ENCODE assay signal across 10 cellular contexts in the genomic region with DNA sequence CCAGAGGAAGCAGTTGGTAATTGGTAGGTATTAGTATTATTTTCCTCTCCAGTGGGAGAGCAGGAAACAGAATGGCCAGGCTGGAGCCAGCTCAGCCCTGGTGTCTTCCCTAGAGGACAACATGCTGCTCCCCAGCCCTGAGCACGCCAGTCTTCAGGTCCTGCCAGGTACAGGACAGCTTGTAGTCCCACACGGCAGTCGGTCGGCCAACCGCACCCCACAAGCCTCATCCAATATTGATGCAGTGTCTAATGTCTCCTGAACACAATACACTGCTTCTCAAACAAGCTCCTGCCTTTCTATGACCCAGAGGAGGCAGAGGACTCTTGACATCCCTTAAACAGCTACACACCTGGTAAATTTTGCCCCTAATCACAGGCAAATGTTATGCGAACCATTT.
DNase-seq lines count a peak whose midpoint lies in the region; ATAC-seq and TF ChIP-seq lines count a peak whose summit lies in the region.
"Had no signal": no experiment of that assay in that cellular context is flagged by ENCODE, and none has a peak within 500 bp of the region (broad histone marks: within the 10 kb centered on the region; RNA-seq: fewer than 3 reads in every experiment).

No MANE protein-coding gene starts in this region.

- no peaks in the 10 kb centered on the region for H3K36me3 Mint-ChIP-seq in stimulated activated effector memory CD8-positive, alpha-beta T cell treated with anti-CD3 and anti-CD28 coated beads, Interleukin-12 subunit alpha, Interleukin-12 subunit beta, amount 100 ng/mL, for 72 hours

- H3K27me3 ChIP-seq in brain microvascular endothelial cell (replicated peaks), result no peaks in the 10 kb centered on the region
- H3K27me3 ChIP-seq: hepatocyte, tibial artery had no signal

- H3K4me3 Mint-ChIP-seq in stimulated activated effector memory CD8-positive, alpha-beta T cell treated with anti-CD3 and anti-CD28 coated beads, Interleukin-12 subunit alpha, Interleukin-12 subunit beta, amount 100 ng/mL, for 72 hours, result peak overlapping the region; percentile 46

- H3K4me1 Mint-ChIP-seq in stimulated activated effector memory CD8-positive, alpha-beta T cell treated with anti-CD3 and anti-CD28 coated beads, Interleukin-12 subunit alpha, Interleukin-12 subunit beta, amount 100 ng/mL, for 72 hours, result peaks cover 62% of the 10 kb centered on the region

- H3K27ac Mint-ChIP-seq in stimulated activated effector memory CD8-positive, alpha-beta T cell treated with anti-CD3 and anti-CD28 coated beads, Interleukin-12 subunit alpha, Interleukin-12 subunit beta, amount 100 ng/mL, for 72 hours, result peak overlapping the region; percentile 94

- H3K36me3 ChIP-seq in brain microvascular endothelial cell (replicated peaks), result no peaks in the 10 kb centered on the region
- H3K36me3 ChIP-seq: tibial artery had no signal

- peak; percentile 8 for ATAC-seq in esophagus mucosa
- ATAC-seq in stimulated activated effector memory CD8-positive, alpha-beta T cell treated with anti-CD3 and anti-CD28 coated beads, Interleukin-12 subunit alpha, Interleukin-12 subunit beta, amount 100 ng/mL, for 72 hours, result no peak

- TF ChIP-seq CTCF in brain microvascular endothelial cell (IDR thresholded peaks at IDR 0.05; ENCODE audit: low read depth, low read length, missing control alignments), result no peak

- no peak overlapping the region for H3K27ac ChIP-seq in brain microvascular endothelial cell
- H3K27ac ChIP-seq: hepatocyte had no signal

- H3K9me3 Mint-ChIP-seq in stimulated activated effector memory CD8-positive, alpha-beta T cell treated with anti-CD3 and anti-CD28 coated beads, Interleukin-12 subunit alpha, Interleukin-12 subunit beta, amount 100 ng/mL, for 72 hours, result no peaks in the 10 kb centered on the region

- in situ Hi-C loops in brain microvascular endothelial cell (cut with HindIII; ENCODE audit: low pct_ligation_motif_present, low sequenced_read_pairs), result no loop called here

- DNase-seq in activated CD8-positive, alpha-beta memory T cell treated with anti-CD3 and anti-CD28 coated beads for 24 hours, result peak; percentile 63
- no peak for DNase-seq in activated CD8-positive, alpha-beta memory T cell treated with anti-CD3 and anti-CD28 coated beads, Interleukin-2, amount 50 U/mL, for 4 hours
- peak; percentile 57 for DNase-seq in NCI-H69 (lab: John Stamatoyannopoulos, UW)
- no peak for DNase-seq in stimulated activated effector memory CD8-positive, alpha-beta T cell treated with anti-CD3 and anti-CD28 coated beads, Interleukin-12 subunit alpha, Interleukin-12 subunit beta, amount 100 ng/mL, for 72 hours (ENCODE audit: low spot score in 2 of 2)
- DNase-seq in NCI-H146 (lab: John Stamatoyannopoulos, UW), result no peak
- DNase-seq in brain microvascular endothelial cell, result no peak
- DNase-seq in effector CD4-positive, alpha-beta T cell, result no peak
- DNase-seq: tibial artery had no signal

- no peak overlapping the region for H3K4me3 ChIP-seq in brain microvascular endothelial cell (ENCODE audit: low read depth, low read length)
- H3K4me3 ChIP-seq: hepatocyte, tibial artery had no signal

Comparison
In these comparisons a context has a peak if more than half of its experiments do, and no peak if none do; other contexts are left out.
1. DNase-seq: peak in activated CD8-positive, alpha-beta memory T cell treated with anti-CD3 and anti-CD28 coated beads for 24 hours (single experiment) and NCI-H69 (single experiment); none in activated CD8-positive, alpha-beta memory T cell treated with anti-CD3 and anti-CD28 coated beads, Interleukin-2, amount 50 U/mL, for 4 hours (single experiment), stimulated activated effector memory CD8-positive, alpha-beta T cell treated with anti-CD3 and anti-CD28 coated beads, Interleukin-12 subunit alpha, Interleukin-12 subunit beta, amount 100 ng/mL, for 72 hours (0 of 2), NCI-H146 (single experiment), brain microvascular endothelial cell (single experiment) and effector CD4-positive, alpha-beta T cell (single experiment).